1 cellular context compared by ENCODE assay signal in the genomic region with DNA sequence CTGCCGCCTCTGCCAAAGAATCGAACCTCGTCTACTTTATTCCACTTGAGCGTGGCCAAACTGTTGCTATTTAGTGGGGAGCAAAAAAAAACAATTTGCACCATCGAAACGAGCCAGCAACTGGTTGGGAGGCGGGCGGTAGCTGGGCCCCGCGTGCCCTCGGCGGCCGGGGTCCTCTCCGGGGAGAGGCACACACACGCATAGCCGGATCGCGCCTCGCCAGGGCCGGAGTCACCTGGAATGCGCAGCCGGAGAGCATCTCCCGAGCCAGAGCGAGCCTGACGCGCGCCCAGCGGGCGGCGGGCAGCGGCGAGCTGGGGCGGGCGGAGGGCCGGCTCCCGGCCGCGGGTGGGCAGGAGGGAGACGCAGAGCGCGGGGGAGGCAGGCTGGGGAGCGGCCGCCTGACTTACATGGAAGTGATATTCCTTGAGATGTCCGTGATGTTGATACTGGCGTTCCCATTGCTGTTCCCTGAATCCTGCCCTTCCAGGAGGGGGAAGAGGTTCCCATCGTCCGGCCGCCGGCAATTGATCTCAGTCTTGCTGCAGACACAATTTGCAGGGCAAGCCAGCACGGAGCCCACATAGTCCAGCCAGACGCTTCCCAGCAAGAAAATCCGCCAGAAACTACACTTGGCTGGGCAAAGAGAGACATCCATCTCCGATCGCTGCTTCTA.
TF ChIP-seq lines count a peak whose summit lies in the region.

No MANE protein-coding gene starts in this region.

TF ChIP-seq in H1, 55 proteins besides CTCF, POLR2A, EP300 and RAD21 (continued from another document):
- TF ChIP-seq, protein P1, sequence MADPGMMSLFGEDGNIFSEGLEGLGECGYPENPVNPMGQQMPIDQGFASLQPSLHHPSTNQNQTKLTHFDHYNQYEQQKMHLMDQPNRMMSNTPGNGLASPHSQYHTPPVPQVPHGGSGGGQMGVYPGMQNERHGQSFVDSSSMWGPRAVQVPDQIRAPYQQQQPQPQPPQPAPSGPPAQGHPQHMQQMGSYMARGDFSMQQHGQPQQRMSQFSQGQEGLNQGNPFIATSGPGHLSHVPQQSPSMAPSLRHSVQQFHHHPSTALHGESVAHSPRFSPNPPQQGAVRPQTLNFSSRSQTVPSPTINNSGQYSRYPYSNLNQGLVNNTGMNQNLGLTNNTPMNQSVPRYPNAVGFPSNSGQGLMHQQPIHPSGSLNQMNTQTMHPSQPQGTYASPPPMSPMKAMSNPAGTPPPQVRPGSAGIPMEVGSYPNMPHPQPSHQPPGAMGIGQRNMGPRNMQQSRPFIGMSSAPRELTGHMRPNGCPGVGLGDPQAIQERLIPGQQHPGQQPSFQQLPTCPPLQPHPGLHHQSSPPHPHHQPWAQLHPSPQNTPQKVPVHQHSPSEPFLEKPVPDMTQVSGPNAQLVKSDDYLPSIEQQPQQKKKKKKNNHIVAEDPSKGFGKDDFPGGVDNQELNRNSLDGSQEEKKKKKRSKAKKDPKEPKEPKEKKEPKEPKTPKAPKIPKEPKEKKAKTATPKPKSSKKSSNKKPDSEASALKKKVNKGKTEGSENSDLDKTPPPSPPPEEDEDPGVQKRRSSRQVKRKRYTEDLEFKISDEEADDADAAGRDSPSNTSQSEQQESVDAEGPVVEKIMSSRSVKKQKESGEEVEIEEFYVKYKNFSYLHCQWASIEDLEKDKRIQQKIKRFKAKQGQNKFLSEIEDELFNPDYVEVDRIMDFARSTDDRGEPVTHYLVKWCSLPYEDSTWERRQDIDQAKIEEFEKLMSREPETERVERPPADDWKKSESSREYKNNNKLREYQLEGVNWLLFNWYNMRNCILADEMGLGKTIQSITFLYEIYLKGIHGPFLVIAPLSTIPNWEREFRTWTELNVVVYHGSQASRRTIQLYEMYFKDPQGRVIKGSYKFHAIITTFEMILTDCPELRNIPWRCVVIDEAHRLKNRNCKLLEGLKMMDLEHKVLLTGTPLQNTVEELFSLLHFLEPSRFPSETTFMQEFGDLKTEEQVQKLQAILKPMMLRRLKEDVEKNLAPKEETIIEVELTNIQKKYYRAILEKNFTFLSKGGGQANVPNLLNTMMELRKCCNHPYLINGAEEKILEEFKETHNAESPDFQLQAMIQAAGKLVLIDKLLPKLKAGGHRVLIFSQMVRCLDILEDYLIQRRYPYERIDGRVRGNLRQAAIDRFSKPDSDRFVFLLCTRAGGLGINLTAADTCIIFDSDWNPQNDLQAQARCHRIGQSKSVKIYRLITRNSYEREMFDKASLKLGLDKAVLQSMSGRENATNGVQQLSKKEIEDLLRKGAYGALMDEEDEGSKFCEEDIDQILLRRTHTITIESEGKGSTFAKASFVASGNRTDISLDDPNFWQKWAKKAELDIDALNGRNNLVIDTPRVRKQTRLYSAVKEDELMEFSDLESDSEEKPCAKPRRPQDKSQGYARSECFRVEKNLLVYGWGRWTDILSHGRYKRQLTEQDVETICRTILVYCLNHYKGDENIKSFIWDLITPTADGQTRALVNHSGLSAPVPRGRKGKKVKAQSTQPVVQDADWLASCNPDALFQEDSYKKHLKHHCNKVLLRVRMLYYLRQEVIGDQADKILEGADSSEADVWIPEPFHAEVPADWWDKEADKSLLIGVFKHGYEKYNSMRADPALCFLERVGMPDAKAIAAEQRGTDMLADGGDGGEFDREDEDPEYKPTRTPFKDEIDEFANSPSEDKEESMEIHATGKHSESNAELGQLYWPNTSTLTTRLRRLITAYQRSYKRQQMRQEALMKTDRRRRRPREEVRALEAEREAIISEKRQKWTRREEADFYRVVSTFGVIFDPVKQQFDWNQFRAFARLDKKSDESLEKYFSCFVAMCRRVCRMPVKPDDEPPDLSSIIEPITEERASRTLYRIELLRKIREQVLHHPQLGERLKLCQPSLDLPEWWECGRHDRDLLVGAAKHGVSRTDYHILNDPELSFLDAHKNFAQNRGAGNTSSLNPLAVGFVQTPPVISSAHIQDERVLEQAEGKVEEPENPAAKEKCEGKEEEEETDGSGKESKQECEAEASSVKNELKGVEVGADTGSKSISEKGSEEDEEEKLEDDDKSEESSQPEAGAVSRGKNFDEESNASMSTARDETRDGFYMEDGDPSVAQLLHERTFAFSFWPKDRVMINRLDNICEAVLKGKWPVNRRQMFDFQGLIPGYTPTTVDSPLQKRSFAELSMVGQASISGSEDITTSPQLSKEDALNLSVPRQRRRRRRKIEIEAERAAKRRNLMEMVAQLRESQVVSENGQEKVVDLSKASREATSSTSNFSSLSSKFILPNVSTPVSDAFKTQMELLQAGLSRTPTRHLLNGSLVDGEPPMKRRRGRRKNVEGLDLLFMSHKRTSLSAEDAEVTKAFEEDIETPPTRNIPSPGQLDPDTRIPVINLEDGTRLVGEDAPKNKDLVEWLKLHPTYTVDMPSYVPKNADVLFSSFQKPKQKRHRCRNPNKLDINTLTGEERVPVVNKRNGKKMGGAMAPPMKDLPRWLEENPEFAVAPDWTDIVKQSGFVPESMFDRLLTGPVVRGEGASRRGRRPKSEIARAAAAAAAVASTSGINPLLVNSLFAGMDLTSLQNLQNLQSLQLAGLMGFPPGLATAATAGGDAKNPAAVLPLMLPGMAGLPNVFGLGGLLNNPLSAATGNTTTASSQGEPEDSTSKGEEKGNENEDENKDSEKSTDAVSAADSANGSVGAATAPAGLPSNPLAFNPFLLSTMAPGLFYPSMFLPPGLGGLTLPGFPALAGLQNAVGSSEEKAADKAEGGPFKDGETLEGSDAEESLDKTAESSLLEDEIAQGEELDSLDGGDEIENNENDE (IDR thresholded peaks at IDR 0.05; ENCODE audit: insufficient replicate concordance, low read length), result no peak
- TF ChIP-seq TCF12 (IDR thresholded peaks at IDR 0.05; ENCODE audit: low read depth, low read length), result no peak
- no peak for TF ChIP-seq SRF (IDR thresholded peaks at IDR 0.05; ENCODE audit: low read depth, low read length)
- TF ChIP-seq KDM5A (IDR thresholded peaks at IDR 0.05; ENCODE audit: low read length), result no peak
- TF ChIP-seq, protein P2, sequence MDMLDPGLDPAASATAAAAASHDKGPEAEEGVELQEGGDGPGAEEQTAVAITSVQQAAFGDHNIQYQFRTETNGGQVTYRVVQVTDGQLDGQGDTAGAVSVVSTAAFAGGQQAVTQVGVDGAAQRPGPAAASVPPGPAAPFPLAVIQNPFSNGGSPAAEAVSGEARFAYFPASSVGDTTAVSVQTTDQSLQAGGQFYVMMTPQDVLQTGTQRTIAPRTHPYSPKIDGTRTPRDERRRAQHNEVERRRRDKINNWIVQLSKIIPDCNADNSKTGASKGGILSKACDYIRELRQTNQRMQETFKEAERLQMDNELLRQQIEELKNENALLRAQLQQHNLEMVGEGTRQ (IDR thresholded peaks at IDR 0.05; ENCODE audit: low read length), result no peak
- no peak for TF ChIP-seq ASH2L (IDR thresholded peaks at IDR 0.05; ENCODE audit: low read length)
- no peak for TF ChIP-seq SP4 (IDR thresholded peaks at IDR 0.05; ENCODE audit: low read length)
- no peak for TF ChIP-seq GABPA (IDR thresholded peaks at IDR 0.05; ENCODE audit: borderline replicate concordance, insufficient read depth, low read length)
- TF ChIP-seq JUN (IDR thresholded peaks at IDR 0.05; ENCODE audit: low read depth, low read length), result no peak
- 0 out of 4 replicates have a peak, but pooled peaks of 1 of the 2 experiments have one; percentile 46 for TF ChIP-seq HDAC2 (IDR thresholded peaks at IDR 0.05; ENCODE audit: borderline replicate concordance in 1 of 2, low read depth in 2 of 2, low read length in 2 of 2)
- peak; percentile 68 for TF ChIP-seq CTBP2 (IDR thresholded peaks at IDR 0.05; ENCODE audit: borderline replicate concordance, insufficient read depth, insufficient read length, low read length)
- TF ChIP-seq, protein P3, sequence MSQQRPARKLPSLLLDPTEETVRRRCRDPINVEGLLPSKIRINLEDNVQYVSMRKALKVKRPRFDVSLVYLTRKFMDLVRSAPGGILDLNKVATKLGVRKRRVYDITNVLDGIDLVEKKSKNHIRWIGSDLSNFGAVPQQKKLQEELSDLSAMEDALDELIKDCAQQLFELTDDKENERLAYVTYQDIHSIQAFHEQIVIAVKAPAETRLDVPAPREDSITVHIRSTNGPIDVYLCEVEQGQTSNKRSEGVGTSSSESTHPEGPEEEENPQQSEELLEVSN (IDR thresholded peaks at IDR 0.05), result peak; percentile 50; the same call in 1 of the 2 replicates
- no peak for TF ChIP-seq RFX5 (IDR thresholded peaks at IDR 0.05; ENCODE audit: borderline replicate concordance, low read depth, low read length)
- TF ChIP-seq RBBP5 (IDR thresholded peaks at IDR 0.05; ENCODE audit: borderline replicate concordance, low read depth, low read length), result peak; percentile 54; the same call in 1 of the 2 replicates
- peak; percentile 69 for TF ChIP-seq RNF2 (IDR thresholded peaks at IDR 0.05; ENCODE audit: borderline replicate concordance, low read depth, low read length, missing control alignments, poor library complexity, severe bottlenecking)
- TF ChIP-seq KDM1A (IDR thresholded peaks at IDR 0.05; ENCODE audit: borderline replicate concordance, low read length), result peak; percentile 54; the same call in 1 of the 2 replicates
- no peak for TF ChIP-seq GTF2F1 (IDR thresholded peaks at IDR 0.05; ENCODE audit: borderline replicate concordance, low read depth, low read length)
- TF ChIP-seq FOSL1 (IDR thresholded peaks at IDR 0.05; ENCODE audit: insufficient read depth, low read depth, low read length), result no peak
- TF ChIP-seq KDM4A (IDR thresholded peaks at IDR 0.05; ENCODE audit: low read depth, low read length, severe bottlenecking), result peak; percentile 36
